In genomic region chr1:3019516-3020051, GRCh38 we compare ENCODE assay signal across 21 cellular contexts. TPM values are rescaled to one million over a fixed set of nuclear protein-coding genes. Genes with fewer than 3 reads are reported as not detected.
"Had no signal": no experiment of that assay in that cellular context is flagged by ENCODE, and none has a peak within 500 bp of the region (broad histone marks: within the 10 kb centered on the region; RNA-seq: fewer than 3 reads in every experiment).

No MANE protein-coding gene starts in this region.

- H3K4me3 Mint-ChIP-seq: activated naive CD8-positive, alpha-beta T cell treated with anti-CD3 and anti-CD28 coated beads for 36 hours; naive thymus-derived CD8-positive, alpha-beta T cell had no signal

- H3K36me3 ChIP-seq: colonic mucosa, left lung had no signal

- H3K9me3 Mint-ChIP-seq: activated naive CD8-positive, alpha-beta T cell treated with anti-CD3 and anti-CD28 coated beads for 36 hours; naive thymus-derived CD8-positive, alpha-beta T cell had no signal

- H3K9me3 ChIP-seq: colonic mucosa, left lung had no signal

- DNase-seq: activated CD4-positive, alpha-beta T cell treated with anti-CD3 and anti-CD28 coated beads for 48 hours; activated CD4-positive, CD25-positive, alpha-beta regulatory T cell; activated CD8-positive, alpha-beta memory T cell treated with anti-CD3 and anti-CD28 coated beads, Interleukin-2, amount 50 U/mL, for 4 hours; activated gamma-delta T cell treated with Interleukin-2 at 50 U/mL for 16 hours; activated naive CD8-positive, alpha-beta T cell treated with anti-CD3 and anti-CD28 coated beads for 36 hours; activated T-cell treated with anti-CD3 and anti-CD28 coated beads, Interleukin-2, amount 50 U/mL, for 48 hours; amniotic stem cell; caudate nucleus; colonic mucosa; erythroblast; foreskin melanocyte; glutamatergic neuron; mesendoderm; stimulated activated naive CD8-positive, alpha-beta T cell treated with anti-CD3 and anti-CD28 coated beads, Interleukin-15, Interleukin-2, amounts not matched to agents 100 U/mL and 50 U/mL, for 24 hours; substantia nigra; T-helper 1 cell; T1000; trophoblast cell had no signal

- H3K4me1 Mint-ChIP-seq: activated naive CD8-positive, alpha-beta T cell treated with anti-CD3 and anti-CD28 coated beads for 36 hours had no signal

- H3K27me3 ChIP-seq: colonic mucosa had no signal

- H3K27ac ChIP-seq: colonic mucosa, left lung had no signal

- H3K4me1 ChIP-seq: colonic mucosa, left lung had no signal

- H3K27ac Mint-ChIP-seq: activated naive CD8-positive, alpha-beta T cell treated with anti-CD3 and anti-CD28 coated beads for 36 hours; naive thymus-derived CD8-positive, alpha-beta T cell had no signal

- ATAC-seq: left lung; naive thymus-derived CD8-positive, alpha-beta T cell; stimulated activated naive CD8-positive, alpha-beta T cell treated with anti-CD3 and anti-CD28 coated beads, Interleukin-15, Interleukin-2, amounts not matched to agents 100 U/mL and 50 U/mL, for 24 hours had no signal

- H3K36me3 Mint-ChIP-seq: activated naive CD8-positive, alpha-beta T cell treated with anti-CD3 and anti-CD28 coated beads for 36 hours; naive thymus-derived CD8-positive, alpha-beta T cell had no signal

- H3K27me3 Mint-ChIP-seq: activated naive CD8-positive, alpha-beta T cell treated with anti-CD3 and anti-CD28 coated beads for 36 hours had no signal

- H3K4me3 ChIP-seq: colonic mucosa, left lung had no signal

RNA-seq across cellular contexts. Expression of gene ACTRT2, which starts 1.7 kb away (rescaled TPM):
- total RNA-seq: activated naive CD8-positive, alpha-beta T cell treated with anti-CD3 and anti-CD28 coated beads for 36 hours; colonic mucosa; left lung; naive thymus-derived CD8-positive, alpha-beta T cell; skeletal muscle tissue had no signal

RNA-seq across cellular contexts. Expression of gene PRDM16, which starts 49.4 kb away (rescaled TPM):
- total RNA-seq: naive thymus-derived CD8-positive, alpha-beta T cell had no signal
